Comparison of ENCODE assay signal across 8 cellular contexts in genomic region chr16:56681939-56682702, GRCh38. TPM values are rescaled to one million over a fixed set of nuclear protein-coding genes. Genes with fewer than 3 reads are reported as not detected.
DNase-seq lines count a peak whose midpoint lies in the region; ATAC-seq and TF ChIP-seq lines count a peak whose summit lies in the region.

MT1X (plus strand) TSS chr16:56682470; CDS start chr16:56682541, 71 bp downstream.

- under 1% methylated on average over 49 of the region's 49 CpGs for WGBS in liver

- peak; percentile 79 for ATAC-seq in HG03457 (IDR thresholded peaks at IDR 0.05; ENCODE audit: unreplicated experiment)

- H3K4me1 ChIP-seq in BLaER1 = peaks cover 72% of the 10 kb centered on the region
- H3K4me1 ChIP-seq in liver (ENCODE audit: control insufficient read depth in 4 of 4, insufficient read depth in 4 of 4, low read length in 3 of 4) = peaks cover 4 to 19% (median 10%) of the 10 kb centered on the region in 4 donors

- H3K4me2 ChIP-seq in BLaER1 = peak within 1 kb of the TSS; percentile 89

- H3K9me3 ChIP-seq in BLaER1 (peaks cover 10% of the 10 kb centered on the region; the same call in 1 of the 2 replicates), liver (ENCODE audit: control insufficient read depth in 4 of 4, low read length in 3 of 4) (no peaks in the 10 kb centered on the region)

- peak within 1 kb of the TSS; percentile 75 for H3K4me3 ChIP-seq in BLaER1
- H3K4me3 ChIP-seq in liver (ENCODE audit: low read depth in 1 of 3, low read length in 3 of 3) = peak within 1 kb of the TSS; percentile 60 to 78 (median 77)

- H3K27ac ChIP-seq in BLaER1 (peak within 1 kb of the TSS; percentile 82), liver (ENCODE audit: low read depth in 1 of 2, low read length in 2 of 2) (peak within 1 kb of the TSS; percentile 82 to 89)

- DNase-seq in GM19240 (ENCODE audit: insufficient read length, low spot score) = peak; percentile 81
- DNase-seq in NCI-H526 treated with DMSO at 0.1 percent for 48 hours (lab: John Stamatoyannopoulos, UW) = peak; percentile 72
- peak; percentile 82 for DNase-seq in activated CD4-positive, alpha-beta T cell treated with anti-CD3 and anti-CD28 coated beads, Interleukin-2, amount 50 U/mL, for 1 hour
- DNase-seq in dedifferentiated amniotic fluid mesenchymal stem cell (ENCODE audit: extremely low spot score) = peak; percentile 62
- peak; percentile 90 for DNase-seq in stimulated activated CD4-positive, alpha-beta T cell treated with anti-CD3 and anti-CD28 coated beads, Interleukin-4, amount 100 ng/mL, for 24 hours

- TF ChIP-seq CTCF in liver (IDR thresholded peaks at IDR 0.05; ENCODE audit: low read depth, low read length, missing input control) = no peak

- H3K27me3 ChIP-seq in BLaER1 (peaks cover 4% of the 10 kb centered on the region), liver (ENCODE audit: control insufficient read depth in 4 of 4, insufficient read depth in 4 of 4, low read length in 3 of 4) (no peaks in the 10 kb centered on the region)

- no peaks in the 10 kb centered on the region for H4K20me1 ChIP-seq in BLaER1

- peaks cover 19% of the 10 kb centered on the region; the same call in 1 of the 2 replicates for H3K36me3 ChIP-seq in BLaER1
- no peaks in the 10 kb centered on the region for H3K36me3 ChIP-seq in liver (ENCODE audit: control insufficient read depth in 4 of 4, insufficient read depth in 3 of 4, low read depth in 1 of 4, low read length in 3 of 4)

- TF ChIP-seq RAD21 in liver (IDR thresholded peaks at IDR 0.05) = peak in 1 of 2 donors; percentile 50

- H3K9ac ChIP-seq in BLaER1 (peak within 1 kb of the TSS; percentile 87), liver (ENCODE audit: low read depth in 1 of 2, low read length in 2 of 2) (peak within 1 kb of the TSS; percentile 83)

TF ChIP-seq in liver, 16 proteins besides CTCF, POLR2A, EP300 and RAD21:
- TF ChIP-seq ATF3 (IDR thresholded peaks at IDR 0.05) (peak; percentile 49), MAX (IDR thresholded peaks at IDR 0.05) (peak; percentile 98), FOXA2 (IDR thresholded peaks at IDR 0.05) (no peak), REST (IDR thresholded peaks at IDR 0.05) (peak; percentile 91), HNF4G (IDR thresholded peaks at IDR 0.05) (peak; percentile 38), YY1 (IDR thresholded peaks at IDR 0.05) (peak; percentile 58), SP1 (IDR thresholded peaks at IDR 0.05) (peak; percentile 97), EGR1 (IDR thresholded peaks at IDR 0.05; ENCODE audit: low read depth in 2 of 2) (peak; percentile 61 to 81), HNF4A (conservative IDR thresholded peaks at IDR 0.05) (peak; percentile 43 to 71), NR2F2 (IDR thresholded peaks at IDR 0.05) (no peak), RXRA (IDR thresholded peaks at IDR 0.05) (peak; percentile 86 to 91), FOXA1 (IDR thresholded peaks at IDR 0.05) (peak; percentile 57), GABPA (IDR thresholded peaks at IDR 0.05 in 1 of 2, conservative IDR thresholded peaks at IDR 0.05 in 1 of 2) (peak in 1 of 2 donors; percentile 61), ZBTB33 (IDR thresholded peaks at IDR 0.05) (peak; percentile 74), TAF1 (conservative IDR thresholded peaks at IDR 0.05) (peak; percentile 93), JUND (IDR thresholded peaks at IDR 0.05) (no peak)

RNA-seq across cellular contexts. Expression of gene MT1X, which starts in this region (rescaled TPM):
- 100 to 1,000 TPM; 213 to 754 TPM for total RNA-seq in liver
- 1,000 to 10,000 TPM; 2,051 to 3,979 TPM for polyA plus RNA-seq in liver

Comparison
In these comparisons a context has a peak if more than half of its experiments do, and no peak if none do; other contexts are left out.
1. Peak in every context shown above with its lines: DNase-seq, ATAC-seq, H3K4me3 ChIP-seq and H3K27ac ChIP-seq.